12 cellular contexts compared by ENCODE assay signal in the genomic region with DNA sequence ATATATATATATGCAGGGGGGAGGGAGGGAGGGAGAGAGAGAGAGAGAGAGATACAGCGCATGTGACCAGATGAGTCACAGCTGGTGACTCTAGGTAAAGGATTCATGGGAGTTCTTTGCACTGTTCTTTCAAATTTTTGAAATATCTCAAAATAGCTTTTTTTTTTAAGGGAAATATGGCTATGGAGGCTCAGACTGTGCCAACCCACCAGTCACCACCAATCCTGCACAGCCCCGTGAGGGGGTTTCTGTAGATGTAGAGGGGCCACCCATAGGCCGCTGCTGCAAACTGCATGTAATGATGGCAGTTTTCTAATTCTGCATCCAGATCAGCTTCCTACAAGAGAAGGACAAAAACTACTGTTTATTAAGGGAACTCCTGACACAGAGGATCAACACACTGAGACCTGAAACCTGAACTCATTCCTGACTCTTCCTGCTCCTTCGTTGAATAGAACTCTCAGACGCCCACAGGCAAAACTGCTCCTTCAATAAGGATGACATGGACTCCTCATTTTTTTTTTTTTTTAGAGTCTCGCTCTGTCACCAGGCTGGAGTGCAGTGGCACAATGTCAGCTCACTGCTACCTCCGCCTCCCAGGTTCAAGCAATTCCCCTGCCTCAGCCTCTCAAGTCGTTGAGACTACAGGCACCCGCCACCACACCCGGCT. TPM values are rescaled to one million over a fixed set of nuclear protein-coding genes. Genes with fewer than 3 reads are reported as not detected.
DNase-seq lines count a peak whose midpoint lies in the region; ATAC-seq and TF ChIP-seq lines count a peak whose summit lies in the region.
"Had no signal": no experiment of that assay in that cellular context is flagged by ENCODE, and none has a peak within 500 bp of the region (broad histone marks: within the 10 kb centered on the region; RNA-seq: fewer than 3 reads in every experiment).

No MANE protein-coding gene starts in this region.

- H3K9me2 ChIP-seq in OCI-LY7 (ENCODE audit: insufficient read depth, low read length) = no peaks in the 10 kb centered on the region

- peak; percentile 24 to 37 for ATAC-seq in activated naive CD4-positive, alpha-beta T cell treated with anti-CD3 and anti-CD28 coated beads, Interleukin-2, amount 50 U/mL, for 72 hours
- ATAC-seq in stimulated activated naive CD8-positive, alpha-beta T cell treated with anti-CD3 and anti-CD28 coated beads, Interleukin-15, amount 100 ng/mL, for 72 hours = peak; percentile 75
- ATAC-seq in GM18511 (IDR thresholded peaks at IDR 0.05; ENCODE audit: unreplicated experiment) (no peak), HG02571 (IDR thresholded peaks at IDR 0.05; ENCODE audit: unreplicated experiment) (no peak)

- H3K79me2 ChIP-seq in OCI-LY7 (ENCODE audit: insufficient read depth, low read depth, low read length) = no peaks in the 10 kb centered on the region

- TF ChIP-seq CTCF in OCI-LY7 (conservative IDR thresholded peaks at IDR 0.05; ENCODE audit: low read length) = peak; percentile 59

- CTCF ChIA-PET in OCI-LY7 (lab: Charles Lee; ENCODE audit: unreplicated experiment) = no interaction called here

- no peak overlapping the region for H2AFZ ChIP-seq in OCI-LY7 (ENCODE audit: low read length)

- H3K27ac ChIP-seq in OCI-LY7 (ENCODE audit: low read depth, low read length, poor library complexity, severe bottlenecking) = no peak overlapping the region
- peak overlapping the region; percentile 36 for H3K27ac ChIP-seq in epithelial cell of prostate
- H3K27ac ChIP-seq: thyroid gland had no signal

- intact Hi-C loops in OCI-LY7 (cut with micrococcal nuclease; ENCODE audit: unreplicated experiment) = loop anchor here (10.0 kb wide), 2 partner anchors 426 to 576 kb away; partner anchors contain the start of genes AIMP2 and PMS2

- H3K4me1 ChIP-seq in OCI-LY7 (ENCODE audit: insufficient read depth, low read length, poor library complexity, severe bottlenecking) = peaks cover 2% of the 10 kb centered on the region

- BruUV-seq in OCI-LY7 (replicated peaks; lab: Mats Ljungman, UMichigan) = no TSS peak

- H3K4me1 Mint-ChIP-seq in stimulated activated naive CD8-positive, alpha-beta T cell treated with anti-CD3 and anti-CD28 coated beads, Interleukin-15, amount 100 ng/mL, for 72 hours = peaks cover 2% of the 10 kb centered on the region

- H3K36me3 ChIP-seq in OCI-LY7 (ENCODE audit: insufficient read depth, low read length) = peaks cover 81% of the 10 kb centered on the region

- peaks cover 0 to 5% of the 10 kb centered on the region in 2 donors for H3K36me3 Mint-ChIP-seq in activated naive CD4-positive, alpha-beta T cell treated with anti-CD3 and anti-CD28 coated beads, Interleukin-2, amount 50 U/mL, for 72 hours

- H3K4me2 ChIP-seq in OCI-LY7 (ENCODE audit: low read length) = no peak overlapping the region

- H3K9me3 ChIP-seq in OCI-LY7 (ENCODE audit: low read length) = no peaks in the 10 kb centered on the region
- H3K9me3 ChIP-seq: thyroid gland had no signal

- H3K4me3 Mint-ChIP-seq in stimulated activated naive CD8-positive, alpha-beta T cell treated with anti-CD3 and anti-CD28 coated beads, Interleukin-15, amount 100 ng/mL, for 72 hours = no peak overlapping the region
- H3K4me3 Mint-ChIP-seq: immature natural killer cell had no signal

- H3K4me3 ChIP-seq in OCI-LY7 (ENCODE audit: low read depth, low read length, poor library complexity, severe bottlenecking) = no peak overlapping the region
- H3K4me3 ChIP-seq: thyroid gland had no signal

- no peaks in the 10 kb centered on the region for H3K9me3 Mint-ChIP-seq in activated naive CD4-positive, alpha-beta T cell treated with anti-CD3 and anti-CD28 coated beads, Interleukin-2, amount 50 U/mL, for 72 hours
- no peaks in the 10 kb centered on the region for H3K9me3 Mint-ChIP-seq in stimulated activated naive CD8-positive, alpha-beta T cell treated with anti-CD3 and anti-CD28 coated beads, Interleukin-15, amount 100 ng/mL, for 72 hours
- H3K9me3 Mint-ChIP-seq: immature natural killer cell had no signal

- DNase-seq in activated naive CD4-positive, alpha-beta T cell treated with anti-CD3 and anti-CD28 coated beads, Interleukin-2, amount 50 U/mL, for 72 hours (ENCODE audit: low spot score in 2 of 2) = no peak
- DNase-seq in activated naive CD4-positive, alpha-beta T cell treated with anti-CD3 and anti-CD28 coated beads, Interleukin-2, amount 50 U/mL, for 16 hours = no peak
- peak; percentile 31 for DNase-seq in OCI-LY7 (ENCODE audit: low spot score)
- DNase-seq in epithelial cell of prostate (ENCODE audit: low read depth, low spot score) = no peak
- DNase-seq in stimulated activated naive CD8-positive, alpha-beta T cell treated with anti-CD3 and anti-CD28 coated beads, Interleukin-15, amount 100 ng/mL, for 72 hours = no peak
- DNase-seq in SW480 (ENCODE audit: low spot score) = no peak
- DNase-seq: activated naive CD4-positive, alpha-beta T cell; immature natural killer cell; T-helper 1 cell; thyroid gland had no signal

- no peak overlapping the region for H3K27ac Mint-ChIP-seq in activated naive CD4-positive, alpha-beta T cell treated with anti-CD3 and anti-CD28 coated beads, Interleukin-2, amount 50 U/mL, for 72 hours
- no peak overlapping the region for H3K27ac Mint-ChIP-seq in stimulated activated naive CD8-positive, alpha-beta T cell treated with anti-CD3 and anti-CD28 coated beads, Interleukin-15, amount 100 ng/mL, for 72 hours
- H3K27ac Mint-ChIP-seq: immature natural killer cell had no signal

- POLR2A ChIA-PET in OCI-LY7 (lab: Charles Lee) = no interaction called here

- H4K20me1 ChIP-seq in OCI-LY7 (ENCODE audit: insufficient read depth, low read length) = peaks cover 4% of the 10 kb centered on the region; the same call in 1 of the 2 replicates

- H3K27me3 Mint-ChIP-seq in stimulated activated naive CD8-positive, alpha-beta T cell treated with anti-CD3 and anti-CD28 coated beads, Interleukin-15, amount 100 ng/mL, for 72 hours = no peaks in the 10 kb centered on the region

RNA-seq across cellular contexts. Expression of gene DAGLB, which starts 17.3 kb away (rescaled TPM):
- 10 to 100 TPM; 19.1 to 20.7 TPM for total RNA-seq in activated naive CD4-positive, alpha-beta T cell treated with anti-CD3 and anti-CD28 coated beads, Interleukin-2, amount 50 U/mL, for 72 hours
- 12.4 and 17.5 TPM in 2 replicates for total RNA-seq in OCI-LY7 (2014; rRNA removed; shearing (Covaris generic))
- 19.5 and 24.8 TPM in 2 replicates for total RNA-seq in OCI-LY7 (2022)

RNA-seq across cellular contexts. Expression of gene KDELR2, which starts 53.5 kb away (rescaled TPM):
- 10 to 100 TPM; 55.9 to 59.7 TPM for total RNA-seq in activated naive CD4-positive, alpha-beta T cell treated with anti-CD3 and anti-CD28 coated beads, Interleukin-2, amount 50 U/mL, for 72 hours
- 23.6 and 30.2 TPM in 2 replicates for total RNA-seq in OCI-LY7 (2014; rRNA removed; shearing (Covaris generic))
- total RNA-seq in OCI-LY7 (2022) = 62.1 and 63.4 TPM in 2 replicates

RNA-seq across cellular contexts. Expression of gene RAC1, which starts 56.1 kb away (rescaled TPM):
- 100 to 1,000 TPM; 118 to 183 TPM for total RNA-seq in activated naive CD4-positive, alpha-beta T cell treated with anti-CD3 and anti-CD28 coated beads, Interleukin-2, amount 50 U/mL, for 72 hours
- 56.1 and 70.6 TPM in 2 replicates for total RNA-seq in OCI-LY7 (2014; rRNA removed; shearing (Covaris generic))
- total RNA-seq in OCI-LY7 (2022) = 211 and 230 TPM in 2 replicates

Comparison
In these comparisons a context has a peak if more than half of its experiments do, and no peak if none do; other contexts are left out.
1. ATAC-seq: peak in activated naive CD4-positive, alpha-beta T cell treated with anti-CD3 and anti-CD28 coated beads, Interleukin-2, amount 50 U/mL, for 72 hours (2 of 2) and stimulated activated naive CD8-positive, alpha-beta T cell treated with anti-CD3 and anti-CD28 coated beads, Interleukin-15, amount 100 ng/mL, for 72 hours (single experiment); none in GM18511 (single experiment) and HG02571 (single experiment).